Comparison of ENCODE assay signal across 22 cellular contexts in genomic region chr6:130922922-130923321, GRCh38.
DNase-seq lines count a peak whose midpoint lies in the region; ATAC-seq, FAIRE-seq and TF ChIP-seq lines count a peak whose summit lies in the region.
"Had no signal": no experiment of that assay in that cellular context is flagged by ENCODE, and none has a peak within 500 bp of the region (broad histone marks: within the 10 kb centered on the region; RNA-seq: fewer than 3 reads in every experiment).

No MANE protein-coding gene starts in this region.

- H3K9ac ChIP-seq in K562 (ENCODE audit: insufficient read depth in 1 of 2, low read depth in 2 of 2, low read length in 2 of 2) = no peak overlapping the region
- H3K9ac ChIP-seq in mesendoderm (ENCODE audit: low read length) = no peak overlapping the region
- H3K9ac ChIP-seq: BLaER1, GM23248 had no signal

- peak; percentile 65 for ATAC-seq in HG03354 (IDR thresholded peaks at IDR 0.05; ENCODE audit: poor library complexity, severe bottlenecking, unreplicated experiment)
- no peak for ATAC-seq in K562
- ATAC-seq in HG02885 (IDR thresholded peaks at IDR 0.05; ENCODE audit: poor library complexity, unreplicated experiment) = no peak

- H3K18ac ChIP-seq in mesendoderm (ENCODE audit: low read length) = no peak overlapping the region

- BruUV-seq in K562 (replicated peaks; lab: Mats Ljungman, UMichigan) = no TSS peak

- TF ChIP-seq POLR2A in K562 (conservative IDR thresholded peaks at IDR 0.05) = no peak

- no peak overlapping the region for H3K4ac ChIP-seq in mesendoderm (ENCODE audit: low read depth, low read length)

- TF ChIP-seq EP300 in K562 (IDR thresholded peaks at IDR 0.05; ENCODE audit: low read length) = no peak

- H3K27ac ChIP-seq in K562 (ENCODE audit: extremely low read depth, low read depth, low read length) (no peak overlapping the region), mesendoderm (ENCODE audit: low read depth, low read length) (no peak overlapping the region)
- H3K27ac ChIP-seq: BLaER1, GM23248, HL-60, Peyer's patch, SK-N-MC had no signal

- no peak for TF ChIP-seq RAD21 in K562 (CRISPR knock-in tag; conservative IDR thresholded peaks at IDR 0.05 in 1 of 2, IDR thresholded peaks at IDR 0.05 in 1 of 2)

- H4K8ac ChIP-seq in mesendoderm (ENCODE audit: low read depth, low read length) = no peak overlapping the region

- H3K4me3 ChIP-seq in K562 (no peak overlapping the region), mesendoderm (ENCODE audit: low read length) (no peak overlapping the region)
- H3K4me3 ChIP-seq: BLaER1, GM23248, Peyer's patch, SK-N-MC had no signal

- H3K9me3 ChIP-seq in K562 (replicated peaks; ENCODE audit: control insufficient read depth, insufficient read depth, low read depth, low read length) = no peaks in the 10 kb centered on the region
- H3K9me3 ChIP-seq: BLaER1, Peyer's patch had no signal

- no peaks in the 10 kb centered on the region for H3K79me2 ChIP-seq in K562 (ENCODE audit: control insufficient read depth, insufficient read depth, low read length)
- H3K79me2 ChIP-seq in mesendoderm (ENCODE audit: control insufficient read depth, insufficient read depth, low read length) = no peaks in the 10 kb centered on the region

- H2BK5ac ChIP-seq in mesendoderm (ENCODE audit: low read length) = no peak overlapping the region

- DNase-seq in ACHN (peak; percentile 56), K562 (ENCODE audit: extremely low read depth in 1 of 4, low spot score in 3 of 4) (no peak), mesendoderm (no peak), frontal cortex (ENCODE audit: low spot score in 2 of 2) (no peak)
- DNase-seq in activated T-cell treated with anti-CD3 and anti-CD28 coated beads, Interleukin-2, amount 50 U/mL, for 48 hours = no peak
- no peak for DNase-seq in stimulated activated CD4-positive, alpha-beta T cell treated with anti-CD3 and anti-CD28 coated beads, Interleukin-2, amount 100 ng/mL, for 48 hours
- DNase-seq: CD4-positive, CD25-positive, alpha-beta regulatory T cell; COR-L47; DMS53; GM23248; H7; NCI-H1105 treated with DMSO at 0.1 percent for 48 hours; NCI-H2029; NCI-H526 treated with DMSO at 0.1 percent for 48 hours; Peyer's patch; SIG-M5 had no signal

- H2AK5ac ChIP-seq in mesendoderm (ENCODE audit: low read length) = no peak overlapping the region

- POLR2A ChIA-PET in K562 (lab: Yijun Ruan, JAX) = no interaction called here

- CTCF ChIA-PET in K562 (lab: Yijun Ruan, JAX; ENCODE audit: low intra/inter-chr PET ratio) = no interaction called here

- intact Hi-C loops in K562 (cut with micrococcal nuclease) = no loop called here

- H3K4me1 ChIP-seq in K562 (replicated peaks in 1 of 2; ENCODE audit: control insufficient read depth in 2 of 2, insufficient read depth in 2 of 2, low read length in 2 of 2) (no peaks in the 10 kb centered on the region), mesendoderm (ENCODE audit: control insufficient read depth, low read depth, low read length) (peaks cover 4% of the 10 kb centered on the region)
- H3K4me1 ChIP-seq: BLaER1, Peyer's patch had no signal

- TF ChIP-seq CTCF in K562 (IDR thresholded peaks at IDR 0.05 in 2 of 3, conservative IDR thresholded peaks at IDR 0.05 in 1 of 3; ENCODE audit: insufficient read depth in 2 of 3, low read depth in 1 of 3, low read length in 3 of 3) = no peak

- H3K27me3 ChIP-seq in K562 (ENCODE audit: control insufficient read depth in 2 of 2, insufficient read depth in 2 of 2, low read length in 2 of 2) = no peaks in the 10 kb centered on the region
- H3K27me3 ChIP-seq in mesendoderm (ENCODE audit: insufficient read depth, low read length, poor library complexity) = no peaks in the 10 kb centered on the region
- H3K27me3 ChIP-seq: BLaER1, Peyer's patch had no signal

- FAIRE-seq in K562 (lab: Jason Lieb, UNC) (no peak), frontal cortex (lab: Jason Lieb, UNC) (no peak)
- FAIRE-seq: GM18507 had no signal

- no peak overlapping the region for H2AFZ ChIP-seq in K562 (ENCODE audit: low read depth, low read length)
- H2AFZ ChIP-seq: GM23248 had no signal

- H3K4me2 ChIP-seq in K562 (ENCODE audit: insufficient read depth, low read length) = no peak overlapping the region
- H3K4me2 ChIP-seq in mesendoderm (ENCODE audit: low read length) = no peak overlapping the region
- H3K4me2 ChIP-seq: BLaER1 had no signal

- H3K56ac ChIP-seq in mesendoderm (ENCODE audit: low read length) = no peak overlapping the region

- WGBS in K562 (ENCODE audit: insufficient coverage, low coverage, missing lambda C conversion rate) = 10% methylated on average over 3 of the region's 3 CpGs
- no CpG with 5 or more reads among the region's 3 CpGs for WGBS in mesendoderm (ENCODE audit: extremely low coverage, insufficient coverage, low lambda C conversion rate)

- H3K23ac ChIP-seq in mesendoderm (ENCODE audit: low read length) = no peak overlapping the region

- H3K36me3 ChIP-seq in K562 (ENCODE audit: control insufficient read depth, insufficient read depth, low read length) = no peaks in the 10 kb centered on the region
- no peaks in the 10 kb centered on the region for H3K36me3 ChIP-seq in mesendoderm (ENCODE audit: control insufficient read depth, insufficient read depth, low read length)
- H3K36me3 ChIP-seq: Peyer's patch had no signal

- in situ Hi-C loops in ACHN (cut with HindIII; ENCODE audit: low pct_ligation_motif_present, low pct_unique_long_range_greater_than_20kb, low sequenced_read_pairs) (no loop called here), K562 (cut with MboI) (no loop called here)

- H3K9me1 ChIP-seq in K562 (ENCODE audit: control insufficient read depth, insufficient read depth, low read length) = no peaks in the 10 kb centered on the region

- peak overlapping the region; percentile 51 for H4K5ac ChIP-seq in mesendoderm (ENCODE audit: low read length)

- no peak overlapping the region for H2BK120ac ChIP-seq in mesendoderm (ENCODE audit: low read depth, low read length)

- no peaks in the 10 kb centered on the region for H4K20me1 ChIP-seq in K562 (replicated peaks; ENCODE audit: control insufficient read depth, insufficient read depth, low read length)
- H4K20me1 ChIP-seq: BLaER1 had no signal

- H3K79me1 ChIP-seq in mesendoderm (ENCODE audit: low read length) = peaks cover 8% of the 10 kb centered on the region

- no peak overlapping the region for H2BK15ac ChIP-seq in mesendoderm (replicated peaks; ENCODE audit: low read depth)

TF ChIP-seq in K562, 482 proteins besides CTCF, POLR2A, EP300 and RAD21 (continues in another document):
- no peak for TF ChIP-seq SUPT5H (IDR thresholded peaks at IDR 0.05)
- TF ChIP-seq ZNF212 (CRISPR knock-in tag; IDR thresholded peaks at IDR 0.05) = no peak
- no peak for TF ChIP-seq THAP12 (CRISPR knock-in tag; IDR thresholded peaks at IDR 0.05)
- no peak for TF ChIP-seq YBX1 (IDR thresholded peaks at IDR 0.05)
- no peak for TF ChIP-seq ARID4B (CRISPR knock-in tag; IDR thresholded peaks at IDR 0.05)
- TF ChIP-seq KHSRP (IDR thresholded peaks at IDR 0.05) = no peak
- TF ChIP-seq MEIS2 (IDR thresholded peaks at IDR 0.05; ENCODE audit: partially characterized antibody) = peak; percentile 56
